In genomic region chr1:79497193-79497773, GRCh38 we compare ENCODE assay signal across 9 cellular contexts.
A peak's percentile ranks its signal among the peaks of the same experiment; 100 is the strongest.
DNase-seq lines count a peak whose midpoint lies in the region; ATAC-seq and TF ChIP-seq lines count a peak whose summit lies in the region.
"Had no signal": no experiment of that assay in that cellular context is flagged by ENCODE, and none has a peak within 500 bp of the region (broad histone marks: within the 10 kb centered on the region; RNA-seq: fewer than 3 reads in every experiment).

No MANE protein-coding gene starts in this region.

- no peaks in the 10 kb centered on the region for H3K36me3 Mint-ChIP-seq in T-helper 17 cell (ENCODE audit: low read depth)

- H3K4me1 Mint-ChIP-seq in T-helper 17 cell, result no peaks in the 10 kb centered on the region

- H3K27me3 ChIP-seq in BJ (ENCODE audit: control insufficient read depth, insufficient read depth, low read length) (no peaks in the 10 kb centered on the region), brain microvascular endothelial cell (replicated peaks) (no peaks in the 10 kb centered on the region)

- POLR2A ChIA-PET in BJ (lab: Charles Lee), result no interaction called here

- H3K4me3 ChIP-seq in BJ (ENCODE audit: low read depth, low read length) (no peak overlapping the region), brain microvascular endothelial cell (ENCODE audit: low read depth, low read length) (no peak overlapping the region)

- TF ChIP-seq CTCF in BJ (IDR thresholded peaks at IDR 0.05; ENCODE audit: insufficient read depth, low read depth, low read length) (peak; percentile 92), brain microvascular endothelial cell (IDR thresholded peaks at IDR 0.05; ENCODE audit: low read depth, low read length, missing control alignments) (peak; percentile 87)

- no peaks in the 10 kb centered on the region for H3K36me3 ChIP-seq in BJ (ENCODE audit: control insufficient read depth, insufficient read depth, low read length)
- H3K36me3 ChIP-seq in brain microvascular endothelial cell (replicated peaks), result no peaks in the 10 kb centered on the region

- CTCF ChIA-PET in BJ (lab: Yijun Ruan, JAX), result interaction anchor here (0.7 to 1.1 kb wide), 4 partner anchors 9 to 713 kb away, joined by 3 read pairs; no protein-coding TSS in a partner anchor

- no peak overlapping the region for H3K27ac Mint-ChIP-seq in T-helper 17 cell

- no peaks in the 10 kb centered on the region for H3K9me3 ChIP-seq in T-helper 17 cell (ENCODE audit: control insufficient read depth, low read length, poor library complexity, severe bottlenecking)

- no peak for DNase-seq in BJ (ENCODE audit: low read depth)
- peak; percentile 88 for DNase-seq in NCI-H510A treated with DMSO at 0.1 percent for 48 hours (lab: John Stamatoyannopoulos, UW)
- DNase-seq in brain microvascular endothelial cell, result peak; percentile 29
- DNase-seq in medulla oblongata (ENCODE audit: extremely low spot score), result peak; percentile 9
- DNase-seq in CD1c-positive myeloid dendritic cell (ENCODE audit: extremely low spot score), result no peak
- no peak for DNase-seq in T-helper 17 cell

- no peak overlapping the region for H3K27ac ChIP-seq in brain microvascular endothelial cell
- H3K27ac ChIP-seq: parathyroid adenoma had no signal

- peak; percentile 71 for ATAC-seq in GM18520 (IDR thresholded peaks at IDR 0.05; ENCODE audit: unreplicated experiment)
- ATAC-seq in HG03045 (IDR thresholded peaks at IDR 0.05; ENCODE audit: unreplicated experiment), result peak; percentile 47
- ATAC-seq in T-helper 17 cell, result no peak

- H3K27me3 Mint-ChIP-seq in T-helper 17 cell, result no peaks in the 10 kb centered on the region

- in situ Hi-C loops in brain microvascular endothelial cell (cut with HindIII; ENCODE audit: low pct_ligation_motif_present, low sequenced_read_pairs), result no loop called here

- H3K4me3 Mint-ChIP-seq in T-helper 17 cell, result no peak overlapping the region

Comparison
In these comparisons a context has a peak if more than half of its experiments do, and no peak if none do; other contexts are left out.
1. DNase-seq: peak in NCI-H510A treated with DMSO at 0.1 percent for 48 hours (single experiment), brain microvascular endothelial cell (single experiment) and medulla oblongata (single experiment); none in BJ (single experiment), CD1c-positive myeloid dendritic cell (single experiment) and T-helper 17 cell (0 of 3).